1 cellular context compared by ENCODE assay signal in the genomic region with DNA sequence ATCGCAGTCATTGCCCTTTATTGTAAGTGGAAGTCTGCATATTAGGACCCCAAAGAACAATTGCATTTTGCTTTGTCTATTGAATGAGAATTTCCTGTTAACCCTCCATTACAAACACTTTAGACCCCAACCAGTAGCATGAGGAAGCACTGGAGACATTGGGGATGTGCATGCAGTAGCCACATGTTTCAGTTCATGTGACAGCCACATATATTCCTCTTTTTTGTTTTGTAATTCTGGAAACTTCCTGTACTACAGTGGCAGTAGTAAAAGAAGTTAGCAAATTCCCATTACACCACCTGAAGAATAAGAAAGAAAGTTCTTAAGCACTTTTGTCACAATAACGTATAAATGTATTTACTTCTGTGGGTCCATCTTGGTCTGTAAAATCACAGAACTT.
TF ChIP-seq lines count a peak whose summit lies in the region.

No MANE protein-coding gene starts in this region.

TF ChIP-seq in GM23338, 12 proteins besides CTCF, POLR2A, EP300 and RAD21 (continued from another document):
- TF ChIP-seq, protein P1, sequence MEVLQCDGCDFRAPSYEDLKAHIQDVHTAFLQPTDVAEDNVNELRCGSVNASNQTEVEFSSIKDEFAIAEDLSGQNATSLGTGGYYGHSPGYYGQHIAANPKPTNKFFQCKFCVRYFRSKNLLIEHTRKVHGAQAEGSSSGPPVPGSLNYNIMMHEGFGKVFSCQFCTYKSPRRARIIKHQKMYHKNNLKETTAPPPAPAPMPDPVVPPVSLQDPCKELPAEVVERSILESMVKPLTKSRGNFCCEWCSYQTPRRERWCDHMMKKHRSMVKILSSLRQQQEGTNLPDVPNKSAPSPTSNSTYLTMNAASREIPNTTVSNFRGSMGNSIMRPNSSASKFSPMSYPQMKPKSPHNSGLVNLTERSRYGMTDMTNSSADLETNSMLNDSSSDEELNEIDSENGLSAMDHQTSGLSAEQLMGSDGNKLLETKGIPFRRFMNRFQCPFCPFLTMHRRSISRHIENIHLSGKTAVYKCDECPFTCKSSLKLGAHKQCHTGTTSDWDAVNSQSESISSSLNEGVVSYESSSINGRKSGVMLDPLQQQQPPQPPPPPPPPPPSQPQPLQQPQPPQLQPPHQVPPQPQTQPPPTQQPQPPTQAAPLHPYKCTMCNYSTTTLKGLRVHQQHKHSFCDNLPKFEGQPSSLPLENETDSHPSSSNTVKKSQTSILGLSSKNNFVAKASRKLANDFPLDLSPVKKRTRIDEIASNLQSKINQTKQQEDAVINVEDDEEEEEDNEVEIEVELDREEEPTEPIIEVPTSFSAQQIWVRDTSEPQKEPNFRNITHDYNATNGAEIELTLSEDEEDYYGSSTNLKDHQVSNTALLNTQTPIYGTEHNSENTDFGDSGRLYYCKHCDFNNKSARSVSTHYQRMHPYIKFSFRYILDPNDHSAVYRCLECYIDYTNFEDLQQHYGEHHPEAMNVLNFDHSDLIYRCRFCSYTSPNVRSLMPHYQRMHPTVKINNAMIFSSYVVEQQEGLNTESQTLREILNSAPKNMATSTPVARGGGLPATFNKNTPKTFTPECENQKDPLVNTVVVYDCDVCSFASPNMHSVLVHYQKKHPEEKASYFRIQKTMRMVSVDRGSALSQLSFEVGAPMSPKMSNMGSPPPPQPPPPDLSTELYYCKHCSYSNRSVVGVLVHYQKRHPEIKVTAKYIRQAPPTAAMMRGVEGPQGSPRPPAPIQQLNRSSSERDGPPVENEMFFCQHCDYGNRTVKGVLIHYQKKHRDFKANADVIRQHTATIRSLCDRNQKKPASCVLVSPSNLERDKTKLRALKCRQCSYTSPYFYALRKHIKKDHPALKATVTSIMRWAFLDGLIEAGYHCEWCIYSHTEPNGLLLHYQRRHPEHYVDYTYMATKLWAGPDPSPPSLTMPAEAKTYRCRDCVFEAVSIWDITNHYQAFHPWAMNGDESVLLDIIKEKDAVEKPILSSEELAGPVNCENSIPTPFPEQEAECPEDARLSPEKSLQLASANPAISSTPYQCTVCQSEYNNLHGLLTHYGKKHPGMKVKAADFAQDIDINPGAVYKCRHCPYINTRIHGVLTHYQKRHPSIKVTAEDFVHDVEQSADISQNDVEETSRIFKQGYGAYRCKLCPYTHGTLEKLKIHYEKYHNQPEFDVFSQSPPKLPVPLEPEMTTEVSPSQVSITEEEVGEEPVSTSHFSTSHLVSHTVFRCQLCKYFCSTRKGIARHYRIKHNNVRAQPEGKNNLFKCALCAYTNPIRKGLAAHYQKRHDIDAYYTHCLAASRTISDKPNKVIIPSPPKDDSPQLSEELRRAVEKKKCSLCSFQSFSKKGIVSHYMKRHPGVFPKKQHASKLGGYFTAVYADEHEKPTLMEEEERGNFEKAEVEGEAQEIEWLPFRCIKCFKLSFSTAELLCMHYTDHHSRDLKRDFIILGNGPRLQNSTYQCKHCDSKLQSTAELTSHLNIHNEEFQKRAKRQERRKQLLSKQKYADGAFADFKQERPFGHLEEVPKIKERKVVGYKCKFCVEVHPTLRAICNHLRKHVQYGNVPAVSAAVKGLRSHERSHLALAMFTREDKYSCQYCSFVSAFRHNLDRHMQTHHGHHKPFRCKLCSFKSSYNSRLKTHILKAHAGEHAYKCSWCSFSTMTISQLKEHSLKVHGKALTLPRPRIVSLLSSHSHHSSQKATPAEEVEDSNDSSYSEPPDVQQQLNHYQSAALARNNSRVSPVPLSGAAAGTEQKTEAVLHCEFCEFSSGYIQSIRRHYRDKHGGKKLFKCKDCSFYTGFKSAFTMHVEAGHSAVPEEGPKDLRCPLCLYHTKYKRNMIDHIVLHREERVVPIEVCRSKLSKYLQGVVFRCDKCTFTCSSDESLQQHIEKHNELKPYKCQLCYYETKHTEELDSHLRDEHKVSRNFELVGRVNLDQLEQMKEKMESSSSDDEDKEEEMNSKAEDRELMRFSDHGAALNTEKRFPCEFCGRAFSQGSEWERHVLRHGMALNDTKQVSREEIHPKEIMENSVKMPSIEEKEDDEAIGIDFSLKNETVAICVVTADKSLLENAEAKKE (CRISPR knock-in tag; IDR thresholded peaks at IDR 0.05): no peak
- TF ChIP-seq JUNB (IDR thresholded peaks at IDR 0.05; ENCODE audit: unreplicated experiment): no peak
- TF ChIP-seq ZNF114 (CRISPR knock-in tag; IDR thresholded peaks at IDR 0.05): no peak
- no peak for TF ChIP-seq EZH2phosphoT487 (IDR thresholded peaks at IDR 0.05; ENCODE audit: unreplicated experiment)
- TF ChIP-seq EZH2 (IDR thresholded peaks at IDR 0.05; ENCODE audit: low read depth, unreplicated experiment): no peak
- no peak for TF ChIP-seq NANOG (IDR thresholded peaks at IDR 0.05; ENCODE audit: borderline replicate concordance)
- TF ChIP-seq POLR2AphosphoS5 (IDR thresholded peaks at IDR 0.05; ENCODE audit: low read depth): no peak
- TF ChIP-seq, protein P2, sequence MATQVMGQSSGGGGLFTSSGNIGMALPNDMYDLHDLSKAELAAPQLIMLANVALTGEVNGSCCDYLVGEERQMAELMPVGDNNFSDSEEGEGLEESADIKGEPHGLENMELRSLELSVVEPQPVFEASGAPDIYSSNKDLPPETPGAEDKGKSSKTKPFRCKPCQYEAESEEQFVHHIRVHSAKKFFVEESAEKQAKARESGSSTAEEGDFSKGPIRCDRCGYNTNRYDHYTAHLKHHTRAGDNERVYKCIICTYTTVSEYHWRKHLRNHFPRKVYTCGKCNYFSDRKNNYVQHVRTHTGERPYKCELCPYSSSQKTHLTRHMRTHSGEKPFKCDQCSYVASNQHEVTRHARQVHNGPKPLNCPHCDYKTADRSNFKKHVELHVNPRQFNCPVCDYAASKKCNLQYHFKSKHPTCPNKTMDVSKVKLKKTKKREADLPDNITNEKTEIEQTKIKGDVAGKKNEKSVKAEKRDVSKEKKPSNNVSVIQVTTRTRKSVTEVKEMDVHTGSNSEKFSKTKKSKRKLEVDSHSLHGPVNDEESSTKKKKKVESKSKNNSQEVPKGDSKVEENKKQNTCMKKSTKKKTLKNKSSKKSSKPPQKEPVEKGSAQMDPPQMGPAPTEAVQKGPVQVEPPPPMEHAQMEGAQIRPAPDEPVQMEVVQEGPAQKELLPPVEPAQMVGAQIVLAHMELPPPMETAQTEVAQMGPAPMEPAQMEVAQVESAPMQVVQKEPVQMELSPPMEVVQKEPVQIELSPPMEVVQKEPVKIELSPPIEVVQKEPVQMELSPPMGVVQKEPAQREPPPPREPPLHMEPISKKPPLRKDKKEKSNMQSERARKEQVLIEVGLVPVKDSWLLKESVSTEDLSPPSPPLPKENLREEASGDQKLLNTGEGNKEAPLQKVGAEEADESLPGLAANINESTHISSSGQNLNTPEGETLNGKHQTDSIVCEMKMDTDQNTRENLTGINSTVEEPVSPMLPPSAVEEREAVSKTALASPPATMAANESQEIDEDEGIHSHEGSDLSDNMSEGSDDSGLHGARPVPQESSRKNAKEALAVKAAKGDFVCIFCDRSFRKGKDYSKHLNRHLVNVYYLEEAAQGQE (IDR thresholded peaks at IDR 0.05; ENCODE audit: unreplicated experiment): no peak
- TF ChIP-seq CREB1 (CRISPR knock-in tag; IDR thresholded peaks at IDR 0.05; ENCODE audit: low read depth): no peak
- no peak for TF ChIP-seq ZNF331 (CRISPR knock-in tag; IDR thresholded peaks at IDR 0.05; ENCODE audit: low read depth)
